ENCODE assay signal across 20 cellular contexts in genomic region chr5:132087661-132088060, GRCh38. TPM values are rescaled to one million over a fixed set of nuclear protein-coding genes. Genes with fewer than 3 reads are reported as not detected.
DNase-seq lines count a peak whose midpoint lies in the region; ATAC-seq and TF ChIP-seq lines count a peak whose summit lies in the region.
"Had no signal": no experiment of that assay in that cellular context is flagged by ENCODE, and none has a peak within 500 bp of the region (broad histone marks: within the 10 kb centered on the region; RNA-seq: fewer than 3 reads in every experiment).

No MANE protein-coding gene starts in this region.

- peaks cover 8 to 23% (median 11%) of the 10 kb centered on the region in 10 experiments; a peak in 17 of 20 replicates for H3K4me1 ChIP-seq in BLaER1 treated with 17β-estradiol and CSF1 and Interleukin-3, amounts not matched to agents 10 nM and 100 nM
- H3K4me1 ChIP-seq: HAP-1 had no signal

- no peaks in the 10 kb centered on the region for H3K9me3 Mint-ChIP-seq in activated CD8-positive, alpha-beta T cell treated with anti-CD3 and anti-CD28 coated beads, Interleukin-2, amount 10 ng/mL, durations not matched to agents 7 days and 5 days (ENCODE audit: insufficient read depth)
- H3K9me3 Mint-ChIP-seq in activated CD8-positive, alpha-beta T cell treated with anti-CD3 and anti-CD28 coated beads for 36 hours, result no peaks in the 10 kb centered on the region
- H3K9me3 Mint-ChIP-seq in activated T-helper 1 cell treated with anti-CD3 and anti-CD28 coated beads, Interleukin-12 subunit alpha, Interleukin-12 subunit beta, Interleukin-2, Interleukin-4 antibody, amounts not matched to agents 30 ng/mL and 10 ng/mL and 1 ng/mL, durations not matched to agents 14 hours and 24 hours and 36 hours, result peaks cover 16% of the 10 kb centered on the region
- H3K9me3 Mint-ChIP-seq in stimulated activated memory B cell treated with anti-CD40 and anti-IgM and Interleukin-4, amounts not matched to agents 10 μg/mL and 1 μg/mL and 100 μg/mL, for 72 hours, result no peaks in the 10 kb centered on the region

- CTCF ChIA-PET in activated CD8-positive, alpha-beta T cell treated with anti-CD3 and anti-CD28 coated beads, Interleukin-2, amount 10 ng/mL, durations not matched to agents 7 days and 5 days (lab: Charles Lee), result no interaction called here
- CTCF ChIA-PET in activated CD8-positive, alpha-beta T cell treated with anti-CD3 and anti-CD28 coated beads for 36 hours (lab: Charles Lee), result interaction anchor here (1.1 to 1.5 kb wide), 4 partner anchors 9 to 151 kb away, joined by 3 read pairs; no protein-coding TSS in a partner anchor

- H3K9me3 ChIP-seq in BLaER1 treated with 17β-estradiol and CSF1 and Interleukin-3, amounts not matched to agents 10 nM and 100 nM (replicated peaks in 1 of 11), result no peaks in the 10 kb centered on the region
- H3K9me3 ChIP-seq: HAP-1 had no signal

- intact Hi-C loops in activated CD8-positive, alpha-beta T cell treated with anti-CD3 and anti-CD28 coated beads for 36 hours (cut with micrococcal nuclease), result no loop called here
- intact Hi-C loops in activated T-helper 1 cell treated with anti-CD3 and anti-CD28 coated beads, Interleukin-12 subunit alpha, Interleukin-12 subunit beta, Interleukin-2, Interleukin-4 antibody, amounts not matched to agents 30 ng/mL and 10 ng/mL and 1 ng/mL, durations not matched to agents 14 hours and 24 hours and 36 hours (cut with micrococcal nuclease), result no loop called here
- intact Hi-C loops in sciatic nerve (cut with DNase I), result no loop called here

- DNase-seq in activated CD8-positive, alpha-beta T cell treated with anti-CD3 and anti-CD28 coated beads, Interleukin-2, amount 10 ng/mL, durations not matched to agents 7 days and 5 days, result no peak
- no peak for DNase-seq in activated CD8-positive, alpha-beta T cell treated with anti-CD3 and anti-CD28 coated beads for 36 hours
- no peak for DNase-seq in activated T-helper 1 cell treated with anti-CD3 and anti-CD28 coated beads, Interleukin-12 subunit alpha, Interleukin-12 subunit beta, Interleukin-2, Interleukin-4 antibody, amounts not matched to agents 30 ng/mL and 10 ng/mL and 1 ng/mL, durations not matched to agents 14 hours and 24 hours and 36 hours (ENCODE audit: low spot score)
- DNase-seq in sciatic nerve (ENCODE audit: low spot score), result no peak
- no peak for DNase-seq in NCI-H2171 (lab: John Stamatoyannopoulos, UW)
- DNase-seq: DMS153, DMS79, GDM1, GM23248 had no signal

- peak overlapping the region in 7 of 11 experiments; percentile 1 to 48 (median 16); a peak in 6 of 22 replicates for H3K4me2 ChIP-seq in BLaER1 treated with 17β-estradiol and CSF1 and Interleukin-3, amounts not matched to agents 10 nM and 100 nM

- no peaks in the 10 kb centered on the region for H3K36me3 ChIP-seq in BLaER1 treated with 17β-estradiol and CSF1 and Interleukin-3, amounts not matched to agents 10 nM and 100 nM
- H3K36me3 ChIP-seq: HAP-1 had no signal

- no peaks in the 10 kb centered on the region for H3K27me3 Mint-ChIP-seq in activated CD8-positive, alpha-beta T cell treated with anti-CD3 and anti-CD28 coated beads, Interleukin-2, amount 10 ng/mL, durations not matched to agents 7 days and 5 days (ENCODE audit: low read depth)
- H3K27me3 Mint-ChIP-seq in activated CD8-positive, alpha-beta T cell treated with anti-CD3 and anti-CD28 coated beads for 36 hours, result no peaks in the 10 kb centered on the region
- no peaks in the 10 kb centered on the region for H3K27me3 Mint-ChIP-seq in activated T-helper 1 cell treated with anti-CD3 and anti-CD28 coated beads, Interleukin-12 subunit alpha, Interleukin-12 subunit beta, Interleukin-2, Interleukin-4 antibody, amounts not matched to agents 30 ng/mL and 10 ng/mL and 1 ng/mL, durations not matched to agents 14 hours and 24 hours and 36 hours (ENCODE audit: insufficient read depth)
- no peaks in the 10 kb centered on the region for H3K27me3 Mint-ChIP-seq in stimulated activated memory B cell treated with anti-CD40 and anti-IgM and Interleukin-4, amounts not matched to agents 10 μg/mL and 1 μg/mL and 100 μg/mL, for 72 hours
- H3K27me3 Mint-ChIP-seq: B cell; CD4-positive, alpha-beta T cell had no signal

- ATAC-seq in activated CD8-positive, alpha-beta T cell treated with anti-CD3 and anti-CD28 coated beads, Interleukin-2, amount 10 ng/mL, durations not matched to agents 7 days and 5 days, result no peak
- no peak for ATAC-seq in activated CD8-positive, alpha-beta T cell treated with anti-CD3 and anti-CD28 coated beads for 36 hours
- no peak for ATAC-seq in stimulated activated memory B cell treated with anti-CD40 and anti-IgM and Interleukin-4, amounts not matched to agents 10 μg/mL and 1 μg/mL and 100 μg/mL, for 72 hours
- no peak for ATAC-seq in sciatic nerve

- peaks cover 0 to 77% (median 0%) of the 10 kb centered on the region in 11 experiments; a peak in 5 of 22 replicates for H3K27me3 ChIP-seq in BLaER1 treated with 17β-estradiol and CSF1 and Interleukin-3, amounts not matched to agents 10 nM and 100 nM

- peaks cover 0 to 5% (median 0%) of the 10 kb centered on the region in 11 experiments; a peak in 1 of 22 replicates for H4K20me1 ChIP-seq in BLaER1 treated with 17β-estradiol and CSF1 and Interleukin-3, amounts not matched to agents 10 nM and 100 nM

- H3K27ac Mint-ChIP-seq in activated CD8-positive, alpha-beta T cell treated with anti-CD3 and anti-CD28 coated beads, Interleukin-2, amount 10 ng/mL, durations not matched to agents 7 days and 5 days, result peak overlapping the region; percentile 9
- no peak overlapping the region for H3K27ac Mint-ChIP-seq in activated CD8-positive, alpha-beta T cell treated with anti-CD3 and anti-CD28 coated beads for 36 hours
- peak overlapping the region; percentile 32 for H3K27ac Mint-ChIP-seq in activated T-helper 1 cell treated with anti-CD3 and anti-CD28 coated beads, Interleukin-12 subunit alpha, Interleukin-12 subunit beta, Interleukin-2, Interleukin-4 antibody, amounts not matched to agents 30 ng/mL and 10 ng/mL and 1 ng/mL, durations not matched to agents 14 hours and 24 hours and 36 hours
- H3K27ac Mint-ChIP-seq in stimulated activated memory B cell treated with anti-CD40 and anti-IgM and Interleukin-4, amounts not matched to agents 10 μg/mL and 1 μg/mL and 100 μg/mL, for 72 hours, result peak overlapping the region; percentile 15
- H3K27ac Mint-ChIP-seq: B cell; CD4-positive, alpha-beta T cell had no signal

- H3K4me1 Mint-ChIP-seq in activated CD8-positive, alpha-beta T cell treated with anti-CD3 and anti-CD28 coated beads, Interleukin-2, amount 10 ng/mL, durations not matched to agents 7 days and 5 days (ENCODE audit: low read depth), result peaks cover 38% of the 10 kb centered on the region
- H3K4me1 Mint-ChIP-seq in activated CD8-positive, alpha-beta T cell treated with anti-CD3 and anti-CD28 coated beads for 36 hours (ENCODE audit: low read depth), result peaks cover 38% of the 10 kb centered on the region
- peaks cover 77% of the 10 kb centered on the region for H3K4me1 Mint-ChIP-seq in activated T-helper 1 cell treated with anti-CD3 and anti-CD28 coated beads, Interleukin-12 subunit alpha, Interleukin-12 subunit beta, Interleukin-2, Interleukin-4 antibody, amounts not matched to agents 30 ng/mL and 10 ng/mL and 1 ng/mL, durations not matched to agents 14 hours and 24 hours and 36 hours (ENCODE audit: low read depth)
- H3K4me1 Mint-ChIP-seq in stimulated activated memory B cell treated with anti-CD40 and anti-IgM and Interleukin-4, amounts not matched to agents 10 μg/mL and 1 μg/mL and 100 μg/mL, for 72 hours, result peaks cover 24% of the 10 kb centered on the region
- H3K4me1 Mint-ChIP-seq: B cell had no signal

- H3K4me3 Mint-ChIP-seq in activated CD8-positive, alpha-beta T cell treated with anti-CD3 and anti-CD28 coated beads, Interleukin-2, amount 10 ng/mL, durations not matched to agents 7 days and 5 days, result no peak overlapping the region
- H3K4me3 Mint-ChIP-seq in activated CD8-positive, alpha-beta T cell treated with anti-CD3 and anti-CD28 coated beads for 36 hours, result no peak overlapping the region
- H3K4me3 Mint-ChIP-seq in activated T-helper 1 cell treated with anti-CD3 and anti-CD28 coated beads, Interleukin-12 subunit alpha, Interleukin-12 subunit beta, Interleukin-2, Interleukin-4 antibody, amounts not matched to agents 30 ng/mL and 10 ng/mL and 1 ng/mL, durations not matched to agents 14 hours and 24 hours and 36 hours, result no peak overlapping the region
- H3K4me3 Mint-ChIP-seq in stimulated activated memory B cell treated with anti-CD40 and anti-IgM and Interleukin-4, amounts not matched to agents 10 μg/mL and 1 μg/mL and 100 μg/mL, for 72 hours, result no peak overlapping the region
- H3K4me3 Mint-ChIP-seq: B cell; CD4-positive, alpha-beta T cell had no signal

- H3K27ac ChIP-seq in BLaER1 treated with 17β-estradiol and CSF1 and Interleukin-3, amounts not matched to agents 10 nM and 100 nM, result no peak overlapping the region
- H3K27ac ChIP-seq: C4-2B, GM23248, HL-60 had no signal

- no peak overlapping the region for H3K4me3 ChIP-seq in BLaER1 treated with 17β-estradiol and CSF1 and Interleukin-3, amounts not matched to agents 10 nM and 100 nM
- H3K4me3 ChIP-seq: GM23248, HAP-1 had no signal

- no peak for TF ChIP-seq CTCF in activated CD8-positive, alpha-beta T cell treated with anti-CD3 and anti-CD28 coated beads for 36 hours (IDR thresholded peaks at IDR 0.05)

- POLR2A ChIA-PET in activated CD8-positive, alpha-beta T cell treated with anti-CD3 and anti-CD28 coated beads, Interleukin-2, amount 10 ng/mL, durations not matched to agents 7 days and 5 days (lab: Charles Lee), result no interaction called here
- POLR2A ChIA-PET in activated CD8-positive, alpha-beta T cell treated with anti-CD3 and anti-CD28 coated beads for 36 hours (lab: Charles Lee), result interaction anchor here (1.2 kb wide), 1 partner anchor 14 kb away, joined by 3 read pairs; the partner anchor contains the start of gene CSF2

- H3K9ac ChIP-seq in BLaER1 treated with 17β-estradiol and CSF1 and Interleukin-3, amounts not matched to agents 10 nM and 100 nM, result no peak overlapping the region
- H3K9ac ChIP-seq: GM23248 had no signal

- H3K36me3 Mint-ChIP-seq in activated CD8-positive, alpha-beta T cell treated with anti-CD3 and anti-CD28 coated beads, Interleukin-2, amount 10 ng/mL, durations not matched to agents 7 days and 5 days (ENCODE audit: low read depth), result peaks cover 2% of the 10 kb centered on the region
- no peaks in the 10 kb centered on the region for H3K36me3 Mint-ChIP-seq in activated CD8-positive, alpha-beta T cell treated with anti-CD3 and anti-CD28 coated beads for 36 hours (ENCODE audit: low read depth)
- H3K36me3 Mint-ChIP-seq in activated T-helper 1 cell treated with anti-CD3 and anti-CD28 coated beads, Interleukin-12 subunit alpha, Interleukin-12 subunit beta, Interleukin-2, Interleukin-4 antibody, amounts not matched to agents 30 ng/mL and 10 ng/mL and 1 ng/mL, durations not matched to agents 14 hours and 24 hours and 36 hours (ENCODE audit: low read depth), result peaks cover 22% of the 10 kb centered on the region
- no peaks in the 10 kb centered on the region for H3K36me3 Mint-ChIP-seq in stimulated activated memory B cell treated with anti-CD40 and anti-IgM and Interleukin-4, amounts not matched to agents 10 μg/mL and 1 μg/mL and 100 μg/mL, for 72 hours

RNA-seq across cellular contexts. Expression of gene CSF2, which starts 14.1 kb away (rescaled TPM):
- total RNA-seq in activated CD8-positive, alpha-beta T cell treated with anti-CD3 and anti-CD28 coated beads, Interleukin-2, amount 10 ng/mL, durations not matched to agents 7 days and 5 days, result under 1 TPM; 0.55 to 0.61 TPM
- 10 to 100 TPM; 61.5 to 64.1 TPM for total RNA-seq in activated CD8-positive, alpha-beta T cell treated with anti-CD3 and anti-CD28 coated beads for 36 hours
- total RNA-seq in activated T-helper 1 cell treated with anti-CD3 and anti-CD28 coated beads, Interleukin-12 subunit alpha, Interleukin-12 subunit beta, Interleukin-2, Interleukin-4 antibody, amounts not matched to agents 30 ng/mL and 10 ng/mL and 1 ng/mL, durations not matched to agents 14 hours and 24 hours and 36 hours, result 1,648 and 1,678 TPM in 2 replicates
- total RNA-seq in sciatic nerve, result not detected
- total RNA-seq: B cell; CD4-positive, alpha-beta T cell; GM23248; HT1080 had no signal

RNA-seq across cellular contexts. Expression of gene IL3, which starts 27.2 kb away (rescaled TPM):
- total RNA-seq in activated CD8-positive, alpha-beta T cell treated with anti-CD3 and anti-CD28 coated beads, Interleukin-2, amount 10 ng/mL, durations not matched to agents 7 days and 5 days, result not detected
- under 1 TPM; 0.25 to 0.98 TPM for total RNA-seq in activated CD8-positive, alpha-beta T cell treated with anti-CD3 and anti-CD28 coated beads for 36 hours
- 94.6 and 98.5 TPM in 2 replicates for total RNA-seq in activated T-helper 1 cell treated with anti-CD3 and anti-CD28 coated beads, Interleukin-12 subunit alpha, Interleukin-12 subunit beta, Interleukin-2, Interleukin-4 antibody, amounts not matched to agents 30 ng/mL and 10 ng/mL and 1 ng/mL, durations not matched to agents 14 hours and 24 hours and 36 hours
- not detected for total RNA-seq in sciatic nerve
- total RNA-seq: A172; B cell; CD4-positive, alpha-beta T cell; Daoy; GM23248; H4; HT1080 had no signal

Comparison
In these comparisons a context has a peak if more than half of its experiments do, and no peak if none do; other contexts are left out.
1. RNA of gene CSF2, which starts 14.1 kb away (total RNA-seq): 1,648 to 1,678 TPM in activated T-helper 1 cell treated with anti-CD3 and anti-CD28 coated beads, Interleukin-12 subunit alpha, Interleukin-12 subunit beta, Interleukin-2, Interleukin-4 antibody, amounts not matched to agents 30 ng/mL and 10 ng/mL and 1 ng/mL, durations not matched to agents 14 hours and 24 hours and 36 hours and 61.5 to 64.1 TPM in activated CD8-positive, alpha-beta T cell treated with anti-CD3 and anti-CD28 coated beads for 36 hours; 0.55 to 0.61 TPM in activated CD8-positive, alpha-beta T cell treated with anti-CD3 and anti-CD28 coated beads, Interleukin-2, amount 10 ng/mL, durations not matched to agents 7 days and 5 days and not detected in sciatic nerve (single experiment); every median in the first group is over 10 times any median in the second.
2. RNA of gene IL3, which starts 27.2 kb away (total RNA-seq): 94.6 to 98.5 TPM in activated T-helper 1 cell treated with anti-CD3 and anti-CD28 coated beads, Interleukin-12 subunit alpha, Interleukin-12 subunit beta, Interleukin-2, Interleukin-4 antibody, amounts not matched to agents 30 ng/mL and 10 ng/mL and 1 ng/mL, durations not matched to agents 14 hours and 24 hours and 36 hours; 0.25 to 0.98 TPM in activated CD8-positive, alpha-beta T cell treated with anti-CD3 and anti-CD28 coated beads for 36 hours, not detected in activated CD8-positive, alpha-beta T cell treated with anti-CD3 and anti-CD28 coated beads, Interleukin-2, amount 10 ng/mL, durations not matched to agents 7 days and 5 days and not detected in sciatic nerve (single experiment); every median in the first group is over 10 times any median in the second.